In the genomic region with DNA sequence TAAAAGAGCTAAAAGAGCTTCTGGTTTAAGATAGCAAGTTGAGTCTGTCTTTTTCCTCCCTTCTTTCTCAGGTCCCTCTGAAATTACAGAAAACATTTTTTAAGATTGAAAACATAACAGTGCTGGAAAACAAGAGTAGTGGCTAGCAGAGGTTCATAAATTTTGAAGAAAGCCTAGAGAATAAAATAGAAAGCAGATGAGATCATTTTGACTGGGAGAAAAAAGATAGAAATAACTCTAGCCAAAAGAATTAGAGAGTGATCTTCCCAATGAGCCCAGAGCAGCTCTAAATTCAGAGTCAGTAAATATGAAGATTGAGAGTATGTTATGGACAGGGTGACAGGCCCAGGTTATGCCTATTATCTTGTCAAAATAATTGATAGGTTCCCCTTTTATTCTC, we compare ENCODE assay signal across 22 cellular contexts.
"Had no signal": no experiment of that assay in that cellular context is flagged by ENCODE, and none has a peak within 500 bp of the region (broad histone marks: within the 10 kb centered on the region; RNA-seq: fewer than 3 reads in every experiment).

No MANE protein-coding gene starts in this region.

- H3K27me3 Mint-ChIP-seq: activated B cell treated with CpG ODN at 0.5 μM for 24 hours; activated CD4-positive, alpha-beta T cell treated with anti-CD3 and anti-CD28 coated beads, Interleukin-2, amount 10 ng/mL, durations not matched to agents 24 days and 14 days; activated CD8-positive, alpha-beta memory T cell treated with anti-CD3 and anti-CD28 coated beads, Interleukin-2, amount 10 ng/mL, durations not matched to agents 7 days and 5 days had no signal

- H3K27ac ChIP-seq: adrenal gland, PC-9 had no signal

- H3K9me3 Mint-ChIP-seq: activated B cell treated with CpG ODN at 0.5 μM for 24 hours; activated naive CD4-positive, alpha-beta T cell treated with anti-CD3 and anti-CD28 coated beads, Interleukin-2, amount 10 ng/mL, durations not matched to agents 7 days and 5 days; activated T-cell treated with anti-CD3 and anti-CD28 coated beads, Interleukin-2, amount 50 U/mL, for 24 hours; activated T-helper 2 cell treated with anti-CD3 and anti-CD28 coated beads, Interferon-gamma antibody, Interleukin-2, Interleukin-4, amounts not matched to agents 10 μg/mL and 5 μg/mL and 100 μg/mL, durations not matched to agents 14 hours and 24 hours and 36 hours; T-cell had no signal

- H3K4me2 ChIP-seq: PC-9 had no signal

- H3K9me3 ChIP-seq: adrenal gland had no signal

- H3K4me3 Mint-ChIP-seq: activated B cell treated with CpG ODN at 0.5 μM for 24 hours; activated CD4-positive, alpha-beta T cell treated with anti-CD3 and anti-CD28 coated beads, Interleukin-2, amount 10 ng/mL, durations not matched to agents 24 days and 14 days; activated CD8-positive, alpha-beta memory T cell treated with anti-CD3 and anti-CD28 coated beads, Interleukin-2, amount 10 ng/mL, durations not matched to agents 7 days and 5 days; activated naive CD4-positive, alpha-beta T cell treated with anti-CD3 and anti-CD28 coated beads, Interleukin-2, amount 10 ng/mL, durations not matched to agents 7 days and 5 days; activated naive CD8-positive, alpha-beta T cell treated with anti-CD3 and anti-CD28 coated beads, Interleukin-2, amount 10 ng/mL, durations not matched to agents 7 days and 5 days; activated T-cell treated with anti-CD3 and anti-CD28 coated beads, Interleukin-2, amount 50 U/mL, for 24 hours; T-cell had no signal

- H3K27ac Mint-ChIP-seq: activated B cell treated with CpG ODN at 0.5 μM for 24 hours; activated CD4-positive, alpha-beta T cell treated with anti-CD3 and anti-CD28 coated beads, Interleukin-2, amount 10 ng/mL, durations not matched to agents 24 days and 14 days; activated CD8-positive, alpha-beta memory T cell treated with anti-CD3 and anti-CD28 coated beads, Interleukin-2, amount 10 ng/mL, durations not matched to agents 7 days and 5 days; activated naive CD4-positive, alpha-beta T cell treated with anti-CD3 and anti-CD28 coated beads, Interleukin-2, amount 10 ng/mL, durations not matched to agents 7 days and 5 days; activated naive CD8-positive, alpha-beta T cell treated with anti-CD3 and anti-CD28 coated beads, Interleukin-2, amount 10 ng/mL, durations not matched to agents 7 days and 5 days; activated T-cell treated with anti-CD3 and anti-CD28 coated beads, Interleukin-2, amount 50 U/mL, for 24 hours; activated T-helper 2 cell treated with anti-CD3 and anti-CD28 coated beads, Interferon-gamma antibody, Interleukin-2, Interleukin-4, amounts not matched to agents 10 μg/mL and 5 μg/mL and 100 μg/mL, durations not matched to agents 14 hours and 24 hours and 36 hours; T-cell had no signal

- H3K36me3 Mint-ChIP-seq: activated naive CD4-positive, alpha-beta T cell treated with anti-CD3 and anti-CD28 coated beads, Interleukin-2, amount 10 ng/mL, durations not matched to agents 7 days and 5 days; T-cell had no signal

- H3K36me3 ChIP-seq: adrenal gland had no signal

- H3K27me3 ChIP-seq: adrenal gland had no signal

- H3K4me1 ChIP-seq: adrenal gland had no signal

- H3K4me3 ChIP-seq: adrenal gland, PC-9 had no signal

- H2AFZ ChIP-seq: PC-9 had no signal

- H3K4me1 Mint-ChIP-seq: activated B cell treated with CpG ODN at 0.5 μM for 24 hours; activated naive CD4-positive, alpha-beta T cell treated with anti-CD3 and anti-CD28 coated beads, Interleukin-2, amount 10 ng/mL, durations not matched to agents 7 days and 5 days; T-cell had no signal

- DNase-seq: activated B cell treated with CpG ODN at 0.5 μM for 24 hours; activated CD4-positive, alpha-beta T cell treated with anti-CD3 and anti-CD28 coated beads for 1 hour; activated CD4-positive, alpha-beta T cell treated with anti-CD3 and anti-CD28 coated beads, Interleukin-2, amount 50 U/mL, for 48 hours; activated CD8-positive, alpha-beta memory T cell treated with anti-CD3 and anti-CD28 coated beads, Interleukin-2, amount 10 ng/mL, durations not matched to agents 7 days and 5 days; activated gamma-delta T cell treated with Interleukin-2 at 50 U/mL for 16 hours; activated naive CD4-positive, alpha-beta T cell treated with anti-CD3 and anti-CD28 coated beads, Interleukin-2, amount 10 ng/mL, durations not matched to agents 7 days and 5 days; activated naive CD8-positive, alpha-beta T cell treated with anti-CD3 and anti-CD28 coated beads, Interleukin-2, amount 10 ng/mL, durations not matched to agents 7 days and 5 days; activated T-cell treated with anti-CD3 and anti-CD28 coated beads, Interleukin-2, amount 50 U/mL, for 24 hours; adrenal gland; MM.1S; NCI-H1105; NCI-H1436; NCI-H1694 treated with DMSO at 0.1 percent for 48 hours; NCI-H2081; NCI-H446; PC-9; SIG-M5; T-cell; T-helper 2 cell; T1000 had no signal
